ENCODE assay signal across 1 cellular context in genomic region chr1:38783659-38784229, GRCh38.
TF ChIP-seq lines count a peak whose summit lies in the region.

No MANE protein-coding gene starts in this region.

TF ChIP-seq in HEK293, 187 proteins besides CTCF, POLR2A, EP300 and RAD21 (continued from another document and continues in another):
- TF ChIP-seq, protein P1, sequence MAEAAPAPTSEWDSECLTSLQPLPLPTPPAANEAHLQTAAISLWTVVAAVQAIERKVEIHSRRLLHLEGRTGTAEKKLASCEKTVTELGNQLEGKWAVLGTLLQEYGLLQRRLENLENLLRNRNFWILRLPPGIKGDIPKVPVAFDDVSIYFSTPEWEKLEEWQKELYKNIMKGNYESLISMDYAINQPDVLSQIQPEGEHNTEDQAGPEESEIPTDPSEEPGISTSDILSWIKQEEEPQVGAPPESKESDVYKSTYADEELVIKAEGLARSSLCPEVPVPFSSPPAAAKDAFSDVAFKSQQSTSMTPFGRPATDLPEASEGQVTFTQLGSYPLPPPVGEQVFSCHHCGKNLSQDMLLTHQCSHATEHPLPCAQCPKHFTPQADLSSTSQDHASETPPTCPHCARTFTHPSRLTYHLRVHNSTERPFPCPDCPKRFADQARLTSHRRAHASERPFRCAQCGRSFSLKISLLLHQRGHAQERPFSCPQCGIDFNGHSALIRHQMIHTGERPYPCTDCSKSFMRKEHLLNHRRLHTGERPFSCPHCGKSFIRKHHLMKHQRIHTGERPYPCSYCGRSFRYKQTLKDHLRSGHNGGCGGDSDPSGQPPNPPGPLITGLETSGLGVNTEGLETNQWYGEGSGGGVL (tag by site-specific recombination; IDR thresholded peaks at IDR 0.05), result no peak
- TF ChIP-seq, protein P2, sequence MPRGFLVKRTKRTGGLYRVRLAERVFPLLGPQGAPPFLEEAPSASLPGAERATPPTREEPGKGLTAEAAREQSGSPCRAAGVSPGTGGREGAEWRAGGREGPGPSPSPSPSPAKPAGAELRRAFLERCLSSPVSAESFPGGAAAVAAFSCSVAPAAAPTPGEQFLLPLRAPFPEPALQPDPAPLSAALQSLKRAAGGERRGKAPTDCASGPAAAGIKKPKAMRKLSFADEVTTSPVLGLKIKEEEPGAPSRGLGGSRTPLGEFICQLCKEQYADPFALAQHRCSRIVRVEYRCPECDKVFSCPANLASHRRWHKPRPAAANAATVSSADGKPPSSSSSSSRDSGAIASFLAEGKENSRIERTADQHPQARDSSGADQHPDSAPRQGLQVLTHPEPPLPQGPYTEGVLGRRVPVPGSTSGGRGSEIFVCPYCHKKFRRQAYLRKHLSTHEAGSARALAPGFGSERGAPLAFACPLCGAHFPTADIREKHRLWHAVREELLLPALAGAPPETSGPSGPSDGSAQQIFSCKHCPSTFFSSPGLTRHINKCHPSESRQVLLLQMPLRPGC (tag by site-specific recombination; IDR thresholded peaks at IDR 0.05), result peak; percentile 67
- TF ChIP-seq ZFHX2 (tag by site-specific recombination; conservative IDR thresholded peaks at IDR 0.05) (peak; percentile 62), BCL11A (tag by site-specific recombination; IDR thresholded peaks at IDR 0.05; ENCODE audit: low read depth) (no peak), ZNF629 (tag by site-specific recombination; IDR thresholded peaks at IDR 0.05) (peak; percentile 76), ZNF16 (tag by site-specific recombination; IDR thresholded peaks at IDR 0.05; ENCODE audit: low read depth) (no peak), ZNF610 (tag by site-specific recombination; IDR thresholded peaks at IDR 0.05; ENCODE audit: borderline replicate concordance) (no peak), WT1 (tag by site-specific recombination; IDR thresholded peaks at IDR 0.05) (peak; percentile 88), RBAK (tag by site-specific recombination; IDR thresholded peaks at IDR 0.05) (no peak), SP2 (tag by site-specific recombination; IDR thresholded peaks at IDR 0.05) (peak; percentile 69), MYNN (tag by site-specific recombination; IDR thresholded peaks at IDR 0.05; ENCODE audit: borderline replicate concordance) (no peak), ZNF76 (tag by site-specific recombination; IDR thresholded peaks at IDR 0.05; ENCODE audit: borderline replicate concordance, low read depth) (no peak), ZBTB21 (tag by site-specific recombination; IDR thresholded peaks at IDR 0.05) (peak; percentile 44; the same call in 1 of the 2 replicates), ZSCAN4 (tag by site-specific recombination; IDR thresholded peaks at IDR 0.05) (peak; percentile 93), OSR2 (tag by site-specific recombination; IDR thresholded peaks at IDR 0.05) (peak; percentile 91), EGR2 (tag by site-specific recombination; IDR thresholded peaks at IDR 0.05; ENCODE audit: low read depth) (peak; percentile 40; the same call in 1 of the 2 replicates), ZBTB49 (tag by site-specific recombination; IDR thresholded peaks at IDR 0.05; ENCODE audit: low read depth) (no peak), ZBTB17 (tag by site-specific recombination; IDR thresholded peaks at IDR 0.05) (peak; percentile 76), ZNF426 (tag by site-specific recombination; IDR thresholded peaks at IDR 0.05) (no peak), ZNF394 (tag by site-specific recombination; IDR thresholded peaks at IDR 0.05; ENCODE audit: borderline replicate concordance) (peak; percentile 14; the same call in 1 of the 2 replicates), KLF10 (tag by site-specific recombination; IDR thresholded peaks at IDR 0.05) (peak; percentile 54), ZNF416 (tag by site-specific recombination; IDR thresholded peaks at IDR 0.05) (no peak), ZSCAN23 (tag by site-specific recombination; IDR thresholded peaks at IDR 0.05) (peak; percentile 84; the same call in 1 of the 2 replicates), ZNF366 (tag by site-specific recombination; conservative IDR thresholded peaks at IDR 0.05) (peak; percentile 69), ZNF221 (tag by site-specific recombination; IDR thresholded peaks at IDR 0.05; ENCODE audit: borderline replicate concordance) (no peak), ZNF843 (tag by site-specific recombination; IDR thresholded peaks at IDR 0.05) (no peak), ZNF155 (tag by site-specific recombination; IDR thresholded peaks at IDR 0.05) (no peak), SP7 (tag by site-specific recombination; IDR thresholded peaks at IDR 0.05) (peak; percentile 97), KLF7 (tag by site-specific recombination; IDR thresholded peaks at IDR 0.05; ENCODE audit: borderline replicate concordance) (no peak), ZNF621 (tag by site-specific recombination; IDR thresholded peaks at IDR 0.05) (no peak), ZNF121 (tag by site-specific recombination; IDR thresholded peaks at IDR 0.05) (peak; percentile 51; the same call in 1 of the 2 replicates), ZNF169 (tag by site-specific recombination; IDR thresholded peaks at IDR 0.05) (no peak), YY1 (tag by site-specific recombination; IDR thresholded peaks at IDR 0.05) (no peak), YY2 (tag by site-specific recombination; IDR thresholded peaks at IDR 0.05) (no peak), ZNF530 (tag by site-specific recombination; IDR thresholded peaks at IDR 0.05; ENCODE audit: low read depth) (no peak), ZNF214 (tag by site-specific recombination; IDR thresholded peaks at IDR 0.05; ENCODE audit: borderline replicate concordance) (no peak), PRDM4 (tag by site-specific recombination; IDR thresholded peaks at IDR 0.05) (no peak), ZNF140 (tag by site-specific recombination; IDR thresholded peaks at IDR 0.05) (no peak), ZNF549 (tag by site-specific recombination; IDR thresholded peaks at IDR 0.05) (no peak), ZFP37 (tag by site-specific recombination; IDR thresholded peaks at IDR 0.05) (no peak; the same call in 1 of the 2 replicates), ZNF501 (tag by site-specific recombination; IDR thresholded peaks at IDR 0.05) (0 out of 2 replicates have a peak, but pooled peaks have one; percentile 34), ZNF433 (tag by site-specific recombination; IDR thresholded peaks at IDR 0.05; ENCODE audit: low read depth) (no peak), ZNF776 (tag by site-specific recombination; IDR thresholded peaks at IDR 0.05; ENCODE audit: borderline replicate concordance) (no peak), ZNF701 (tag by site-specific recombination; IDR thresholded peaks at IDR 0.05) (no peak), GLI4 (tag by site-specific recombination; IDR thresholded peaks at IDR 0.05) (no peak), ZNF324 (tag by site-specific recombination; IDR thresholded peaks at IDR 0.05) (peak; percentile 58; the same call in 1 of the 2 replicates), ZNF677 (tag by site-specific recombination; IDR thresholded peaks at IDR 0.05) (no peak), ZNF521 (tag by site-specific recombination; IDR thresholded peaks at IDR 0.05) (no peak), ZNF248 (tag by site-specific recombination; IDR thresholded peaks at IDR 0.05) (no peak), ZNF274 (IDR thresholded peaks at IDR 0.05; ENCODE audit: low read length) (no peak), ZNF274 (tag by site-specific recombination; IDR thresholded peaks at IDR 0.05; ENCODE audit: borderline replicate concordance) (no peak), ZNF302 (tag by site-specific recombination; IDR thresholded peaks at IDR 0.05; ENCODE audit: low read depth) (no peak), ZNF660 (tag by site-specific recombination; IDR thresholded peaks at IDR 0.05) (0 out of 2 replicates have a peak, but pooled peaks have one; percentile 10), KLF1 (tag by site-specific recombination; IDR thresholded peaks at IDR 0.05) (0 out of 2 replicates have a peak, but pooled peaks have one; percentile 23), ZNF114 (tag by site-specific recombination; IDR thresholded peaks at IDR 0.05) (no peak), ZNF391 (tag by site-specific recombination; IDR thresholded peaks at IDR 0.05; ENCODE audit: borderline replicate concordance, low read depth) (peak; percentile 13; the same call in 1 of the 2 replicates)
- TF ChIP-seq, protein P3, sequence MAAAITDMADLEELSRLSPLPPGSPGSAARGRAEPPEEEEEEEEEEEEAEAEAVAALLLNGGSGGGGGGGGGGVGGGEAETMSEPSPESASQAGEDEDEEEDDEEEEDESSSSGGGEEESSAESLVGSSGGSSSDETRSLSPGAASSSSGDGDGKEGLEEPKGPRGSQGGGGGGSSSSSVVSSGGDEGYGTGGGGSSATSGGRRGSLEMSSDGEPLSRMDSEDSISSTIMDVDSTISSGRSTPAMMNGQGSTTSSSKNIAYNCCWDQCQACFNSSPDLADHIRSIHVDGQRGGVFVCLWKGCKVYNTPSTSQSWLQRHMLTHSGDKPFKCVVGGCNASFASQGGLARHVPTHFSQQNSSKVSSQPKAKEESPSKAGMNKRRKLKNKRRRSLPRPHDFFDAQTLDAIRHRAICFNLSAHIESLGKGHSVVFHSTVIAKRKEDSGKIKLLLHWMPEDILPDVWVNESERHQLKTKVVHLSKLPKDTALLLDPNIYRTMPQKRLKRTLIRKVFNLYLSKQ (tag by site-specific recombination; IDR thresholded peaks at IDR 0.05; ENCODE audit: borderline replicate concordance), result no peak
- TF ChIP-seq, protein P4, sequence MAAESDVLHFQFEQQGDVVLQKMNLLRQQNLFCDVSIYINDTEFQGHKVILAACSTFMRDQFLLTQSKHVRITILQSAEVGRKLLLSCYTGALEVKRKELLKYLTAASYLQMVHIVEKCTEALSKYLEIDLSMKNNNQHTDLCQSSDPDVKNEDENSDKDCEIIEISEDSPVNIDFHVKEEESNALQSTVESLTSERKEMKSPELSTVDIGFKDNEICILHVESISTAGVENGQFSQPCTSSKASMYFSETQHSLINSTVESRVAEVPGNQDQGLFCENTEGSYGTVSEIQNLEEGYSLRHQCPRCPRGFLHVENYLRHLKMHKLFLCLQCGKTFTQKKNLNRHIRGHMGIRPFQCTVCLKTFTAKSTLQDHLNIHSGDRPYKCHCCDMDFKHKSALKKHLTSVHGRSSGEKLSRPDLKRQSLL (tag by site-specific recombination; IDR thresholded peaks at IDR 0.05), result no peak
- TF ChIP-seq, protein P5, sequence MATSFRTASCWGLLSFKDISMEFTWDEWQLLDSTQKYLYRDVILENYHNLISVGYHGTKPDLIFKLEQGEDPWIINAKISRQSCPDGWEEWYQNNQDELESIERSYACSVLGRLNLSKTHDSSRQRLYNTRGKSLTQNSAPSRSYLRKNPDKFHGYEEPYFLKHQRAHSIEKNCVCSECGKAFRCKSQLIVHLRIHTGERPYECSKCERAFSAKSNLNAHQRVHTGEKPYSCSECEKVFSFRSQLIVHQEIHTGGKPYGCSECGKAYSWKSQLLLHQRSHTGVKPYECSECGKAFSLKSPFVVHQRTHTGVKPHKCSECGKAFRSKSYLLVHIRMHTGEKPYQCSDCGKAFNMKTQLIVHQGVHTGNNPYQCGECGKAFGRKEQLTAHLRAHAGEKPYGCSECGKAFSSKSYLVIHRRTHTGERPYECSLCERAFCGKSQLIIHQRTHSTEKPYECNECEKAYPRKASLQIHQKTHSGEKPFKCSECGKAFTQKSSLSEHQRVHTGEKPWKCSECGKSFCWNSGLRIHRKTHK (tag by site-specific recombination; IDR thresholded peaks at IDR 0.05), result no peak
